ENCODE assay signal across 1 cellular context in the genomic region with DNA sequence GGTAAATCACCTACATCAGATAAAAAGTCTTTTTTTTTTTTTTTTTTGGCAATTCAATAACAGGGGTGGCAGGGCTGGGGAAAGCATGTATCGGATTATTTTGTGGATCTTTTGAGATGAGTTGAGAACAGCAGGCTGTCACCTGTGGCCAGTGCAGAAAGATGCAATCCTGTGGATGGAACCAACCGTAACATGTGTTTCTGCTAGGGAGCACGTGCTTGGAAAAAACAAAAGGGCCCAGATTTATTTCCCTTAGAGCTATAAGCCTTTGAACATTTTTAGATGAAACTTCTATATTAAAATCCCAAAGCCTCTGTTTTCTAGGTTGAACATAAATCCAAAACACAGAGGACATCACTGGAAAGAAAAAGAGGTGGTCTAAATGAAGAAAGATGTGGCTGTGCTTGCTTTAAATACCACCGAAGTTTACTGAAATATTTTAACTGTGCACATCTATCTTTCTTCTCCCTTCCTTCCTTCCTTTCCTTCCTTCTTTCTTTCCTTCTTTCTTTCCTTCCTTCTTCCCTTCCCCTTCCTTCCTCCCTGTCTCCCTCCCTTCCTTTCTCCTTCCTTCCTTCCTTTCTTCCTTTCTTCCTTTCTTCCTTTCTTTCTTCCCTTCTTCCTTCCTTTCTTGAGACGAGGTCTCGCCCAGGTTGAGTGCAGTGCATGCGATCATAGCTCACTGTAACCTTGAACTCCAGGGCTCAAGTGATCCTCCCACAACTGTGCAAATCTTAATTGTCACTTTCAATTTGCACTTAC.
TF ChIP-seq lines count a peak whose summit lies in the region.

No MANE protein-coding gene starts in this region.

TF ChIP-seq in HepG2, 621 proteins besides CTCF, POLR2A, EP300 and RAD21:
- TF ChIP-seq, protein P1, sequence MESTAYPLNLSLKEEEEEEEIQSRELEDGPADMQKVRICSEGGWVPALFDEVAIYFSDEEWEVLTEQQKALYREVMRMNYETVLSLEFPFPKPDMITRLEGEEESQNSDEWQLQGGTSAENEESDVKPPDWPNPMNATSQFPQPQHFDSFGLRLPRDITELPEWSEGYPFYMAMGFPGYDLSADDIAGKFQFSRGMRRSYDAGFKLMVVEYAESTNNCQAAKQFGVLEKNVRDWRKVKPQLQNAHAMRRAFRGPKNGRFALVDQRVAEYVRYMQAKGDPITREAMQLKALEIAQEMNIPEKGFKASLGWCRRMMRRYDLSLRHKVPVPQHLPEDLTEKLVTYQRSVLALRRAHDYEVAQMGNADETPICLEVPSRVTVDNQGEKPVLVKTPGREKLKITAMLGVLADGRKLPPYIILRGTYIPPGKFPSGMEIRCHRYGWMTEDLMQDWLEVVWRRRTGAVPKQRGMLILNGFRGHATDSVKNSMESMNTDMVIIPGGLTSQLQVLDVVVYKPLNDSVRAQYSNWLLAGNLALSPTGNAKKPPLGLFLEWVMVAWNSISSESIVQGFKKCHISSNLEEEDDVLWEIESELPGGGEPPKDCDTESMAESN (CRISPR knock-in tag; conservative IDR thresholded peaks at IDR 0.05) = no peak
- TF ChIP-seq AKAP8 (CRISPR knock-in tag; IDR thresholded peaks at IDR 0.05) (no peak), EHMT2 (IDR thresholded peaks at IDR 0.05; ENCODE audit: borderline replicate concordance, low read depth, low read length) (no peak), NFRKB (IDR thresholded peaks at IDR 0.05) (no peak), HNRNPK (IDR thresholded peaks at IDR 0.05; ENCODE audit: low read depth, low read length, poor library complexity, severe bottlenecking) (peak; percentile 26), HMG20B (CRISPR knock-in tag; conservative IDR thresholded peaks at IDR 0.05) (no peak), ZNF20 (CRISPR knock-in tag; IDR thresholded peaks at IDR 0.05) (no peak), FLYWCH1 (CRISPR knock-in tag; IDR thresholded peaks at IDR 0.05) (no peak), GPN1 (CRISPR knock-in tag; IDR thresholded peaks at IDR 0.05; ENCODE audit: borderline replicate concordance) (no peak), RBM39 (IDR thresholded peaks at IDR 0.05; ENCODE audit: low read depth, low read length, poor library complexity, severe bottlenecking) (no peak), YY1 (IDR thresholded peaks at IDR 0.05; ENCODE audit: insufficient read depth, insufficient replicate concordance, low read depth, low read length) (no peak)
- TF ChIP-seq, protein P2, sequence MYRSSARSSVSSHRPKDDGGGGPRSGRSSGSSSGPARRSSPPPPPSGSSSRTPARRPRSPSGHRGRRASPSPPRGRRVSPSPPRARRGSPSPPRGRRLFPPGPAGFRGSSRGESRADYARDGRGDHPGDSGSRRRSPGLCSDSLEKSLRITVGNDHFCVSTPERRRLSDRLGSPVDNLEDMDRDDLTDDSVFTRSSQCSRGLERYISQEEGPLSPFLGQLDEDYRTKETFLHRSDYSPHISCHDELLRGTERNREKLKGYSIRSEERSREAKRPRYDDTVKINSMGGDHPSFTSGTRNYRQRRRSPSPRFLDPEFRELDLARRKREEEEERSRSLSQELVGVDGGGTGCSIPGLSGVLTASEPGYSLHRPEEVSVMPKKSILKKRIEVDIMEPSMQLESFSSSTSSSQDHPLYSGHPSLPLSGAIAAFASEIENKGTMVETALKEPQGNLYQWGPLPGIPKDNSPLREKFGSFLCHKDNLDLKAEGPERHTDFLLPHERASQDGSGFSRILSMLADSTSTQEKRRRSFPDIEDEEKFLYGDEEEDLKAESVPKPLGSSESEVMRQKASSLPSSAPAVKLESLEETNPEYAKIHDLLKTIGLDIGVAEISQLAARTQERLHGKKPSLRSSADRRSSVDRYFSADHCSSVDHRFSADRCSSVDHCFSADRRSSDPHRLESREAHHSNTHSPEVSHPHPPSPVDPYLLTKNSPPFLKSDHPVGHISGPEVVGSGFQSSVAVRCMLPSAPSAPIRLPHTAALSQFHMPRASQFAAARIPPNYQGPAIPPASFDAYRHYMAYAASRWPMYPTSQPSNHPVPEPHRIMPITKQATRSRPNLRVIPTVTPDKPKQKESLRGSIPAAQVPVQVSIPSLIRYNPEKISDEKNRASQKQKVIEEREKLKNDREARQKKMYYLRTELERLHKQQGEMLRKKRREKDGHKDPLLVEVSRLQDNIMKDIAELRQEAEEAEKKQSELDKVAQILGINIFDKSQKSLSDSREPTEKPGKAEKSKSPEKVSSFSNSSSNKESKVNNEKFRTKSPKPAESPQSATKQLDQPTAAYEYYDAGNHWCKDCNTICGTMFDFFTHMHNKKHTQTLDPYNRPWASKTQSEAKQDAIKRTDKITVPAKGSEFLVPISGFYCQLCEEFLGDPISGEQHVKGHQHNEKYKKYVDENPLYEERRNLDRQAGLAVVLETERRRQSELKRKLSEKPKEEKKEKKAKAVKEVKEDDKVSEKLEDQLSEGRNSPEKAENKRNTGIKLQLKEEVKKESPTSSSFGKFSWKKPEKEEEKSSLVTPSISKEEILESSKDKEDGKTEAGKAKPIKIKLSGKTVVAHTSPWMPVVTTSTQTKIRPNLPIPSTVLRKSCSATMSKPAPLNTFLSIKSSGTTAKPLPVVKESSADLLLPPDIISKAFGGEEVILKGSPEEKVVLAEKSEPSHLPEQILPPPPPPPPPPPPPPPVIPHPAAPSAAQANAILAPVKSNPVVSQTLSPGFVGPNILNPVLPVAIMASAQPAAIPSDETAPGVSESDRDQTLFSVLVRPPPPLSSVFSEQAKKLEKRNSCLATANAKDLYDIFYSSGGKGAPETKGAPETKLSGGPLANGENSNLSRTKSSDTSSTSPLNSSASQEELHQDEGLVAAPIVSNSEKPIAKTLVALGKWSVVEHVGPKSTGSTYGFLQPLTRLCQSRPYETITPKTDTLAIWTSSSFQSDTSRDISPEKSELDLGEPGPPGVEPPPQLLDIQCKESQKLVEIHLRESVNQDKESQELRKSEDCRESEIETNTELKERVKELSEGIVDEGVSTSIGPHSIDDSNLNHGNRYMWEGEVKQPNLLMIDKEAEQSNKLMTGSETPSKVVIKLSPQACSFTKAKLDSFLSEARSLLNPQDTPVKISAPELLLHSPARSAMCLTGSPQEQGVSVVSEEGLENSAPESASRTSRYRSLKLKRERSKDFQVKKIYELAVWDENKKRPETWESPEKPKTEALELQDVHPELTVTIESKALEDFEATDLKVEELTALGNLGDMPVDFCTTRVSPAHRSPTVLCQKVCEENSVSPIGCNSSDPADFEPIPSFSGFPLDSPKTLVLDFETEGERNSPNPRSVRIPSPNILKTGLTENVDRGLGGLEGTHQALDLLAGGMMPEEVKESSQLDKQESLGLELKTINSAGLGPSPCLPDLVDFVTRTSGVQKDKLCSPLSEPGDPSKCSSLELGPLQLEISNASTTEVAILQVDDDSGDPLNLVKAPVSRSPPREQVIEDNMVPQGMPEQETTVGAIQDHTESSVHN (CRISPR knock-in tag; IDR thresholded peaks at IDR 0.05) = no peak
- TF ChIP-seq, protein P3, sequence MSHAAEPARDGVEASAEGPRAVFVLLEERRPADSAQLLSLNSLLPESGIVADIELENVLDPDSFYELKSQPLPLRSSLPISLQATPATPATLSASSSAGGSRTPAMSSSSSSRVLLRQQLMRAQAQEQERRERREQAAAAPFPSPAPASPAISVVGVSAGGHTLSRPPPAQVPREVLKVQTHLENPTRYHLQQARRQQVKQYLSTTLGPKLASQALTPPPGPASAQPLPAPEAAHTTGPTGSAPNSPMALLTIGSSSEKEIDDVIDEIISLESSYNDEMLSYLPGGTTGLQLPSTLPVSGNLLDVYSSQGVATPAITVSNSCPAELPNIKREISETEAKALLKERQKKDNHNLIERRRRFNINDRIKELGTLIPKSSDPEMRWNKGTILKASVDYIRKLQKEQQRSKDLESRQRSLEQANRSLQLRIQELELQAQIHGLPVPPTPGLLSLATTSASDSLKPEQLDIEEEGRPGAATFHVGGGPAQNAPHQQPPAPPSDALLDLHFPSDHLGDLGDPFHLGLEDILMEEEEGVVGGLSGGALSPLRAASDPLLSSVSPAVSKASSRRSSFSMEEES (CRISPR knock-in tag; IDR thresholded peaks at IDR 0.05) = no peak
- TF ChIP-seq, protein P4, sequence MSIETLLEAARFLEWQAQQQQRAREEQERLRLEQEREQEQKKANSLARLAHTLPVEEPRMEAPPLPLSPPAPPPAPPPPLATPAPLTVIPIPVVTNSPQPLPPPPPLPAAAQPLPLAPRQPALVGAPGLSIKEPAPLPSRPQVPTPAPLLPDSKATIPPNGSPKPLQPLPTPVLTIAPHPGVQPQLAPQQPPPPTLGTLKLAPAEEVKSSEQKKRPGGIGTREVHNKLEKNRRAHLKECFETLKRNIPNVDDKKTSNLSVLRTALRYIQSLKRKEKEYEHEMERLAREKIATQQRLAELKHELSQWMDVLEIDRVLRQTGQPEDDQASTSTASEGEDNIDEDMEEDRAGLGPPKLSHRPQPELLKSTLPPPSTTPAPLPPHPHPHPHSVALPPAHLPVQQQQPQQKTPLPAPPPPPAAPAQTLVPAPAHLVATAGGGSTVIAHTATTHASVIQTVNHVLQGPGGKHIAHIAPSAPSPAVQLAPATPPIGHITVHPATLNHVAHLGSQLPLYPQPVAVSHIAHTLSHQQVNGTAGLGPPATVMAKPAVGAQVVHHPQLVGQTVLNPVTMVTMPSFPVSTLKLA (IDR thresholded peaks at IDR 0.05) = peak; percentile 98
- TF ChIP-seq, protein P5, sequence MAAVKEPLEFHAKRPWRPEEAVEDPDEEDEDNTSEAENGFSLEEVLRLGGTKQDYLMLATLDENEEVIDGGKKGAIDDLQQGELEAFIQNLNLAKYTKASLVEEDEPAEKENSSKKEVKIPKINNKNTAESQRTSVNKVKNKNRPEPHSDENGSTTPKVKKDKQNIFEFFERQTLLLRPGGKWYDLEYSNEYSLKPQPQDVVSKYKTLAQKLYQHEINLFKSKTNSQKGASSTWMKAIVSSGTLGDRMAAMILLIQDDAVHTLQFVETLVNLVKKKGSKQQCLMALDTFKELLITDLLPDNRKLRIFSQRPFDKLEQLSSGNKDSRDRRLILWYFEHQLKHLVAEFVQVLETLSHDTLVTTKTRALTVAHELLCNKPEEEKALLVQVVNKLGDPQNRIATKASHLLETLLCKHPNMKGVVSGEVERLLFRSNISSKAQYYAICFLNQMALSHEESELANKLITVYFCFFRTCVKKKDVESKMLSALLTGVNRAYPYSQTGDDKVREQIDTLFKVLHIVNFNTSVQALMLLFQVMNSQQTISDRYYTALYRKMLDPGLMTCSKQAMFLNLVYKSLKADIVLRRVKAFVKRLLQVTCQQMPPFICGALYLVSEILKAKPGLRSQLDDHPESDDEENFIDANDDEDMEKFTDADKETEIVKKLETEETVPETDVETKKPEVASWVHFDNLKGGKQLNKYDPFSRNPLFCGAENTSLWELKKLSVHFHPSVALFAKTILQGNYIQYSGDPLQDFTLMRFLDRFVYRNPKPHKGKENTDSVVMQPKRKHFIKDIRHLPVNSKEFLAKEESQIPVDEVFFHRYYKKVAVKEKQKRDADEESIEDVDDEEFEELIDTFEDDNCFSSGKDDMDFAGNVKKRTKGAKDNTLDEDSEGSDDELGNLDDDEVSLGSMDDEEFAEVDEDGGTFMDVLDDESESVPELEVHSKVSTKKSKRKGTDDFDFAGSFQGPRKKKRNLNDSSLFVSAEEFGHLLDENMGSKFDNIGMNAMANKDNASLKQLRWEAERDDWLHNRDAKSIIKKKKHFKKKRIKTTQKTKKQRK (IDR thresholded peaks at IDR 0.05; ENCODE audit: low read length) = no peak
